19 cellular contexts compared by ENCODE assay signal in genomic region chrX:1741828-1742394, GRCh38.
"Had no signal": no experiment of that assay in that cellular context is flagged by ENCODE, and none has a peak within 500 bp of the region (broad histone marks: within the 10 kb centered on the region; RNA-seq: fewer than 3 reads in every experiment).

No MANE protein-coding gene starts in this region.

- H3K27ac Mint-ChIP-seq: endodermal cell; naive thymus-derived CD8-positive, alpha-beta T cell; stimulated activated naive B cell treated with anti-CD40 and anti-IgM and Interleukin-4, amounts not matched to agents 10 μg/mL and 1 μg/mL and 100 μg/mL, for 72 hours; stimulated activated naive CD8-positive, alpha-beta T cell treated with anti-CD3 and anti-CD28 coated beads, Interleukin-15, amount 100 ng/mL, for 72 hours had no signal

- H3K4me1 Mint-ChIP-seq: endodermal cell; naive thymus-derived CD8-positive, alpha-beta T cell; stimulated activated naive B cell treated with anti-CD40 and anti-IgM and Interleukin-4, amounts not matched to agents 10 μg/mL and 1 μg/mL and 100 μg/mL, for 72 hours; stimulated activated naive CD8-positive, alpha-beta T cell treated with anti-CD3 and anti-CD28 coated beads, Interleukin-15, amount 100 ng/mL, for 72 hours had no signal

- H3K4me3 ChIP-seq: psoas muscle, sigmoid colon, skin epidermis, thoracic aorta, transverse colon had no signal

- DNase-seq: cerebellar nuclear complex; dermis blood vessel endothelial cell; endodermal cell; erythroblast; foreskin keratinocyte; left colon; naive thymus-derived CD8-positive, alpha-beta T cell; psoas muscle; sigmoid colon; stimulated activated CD4-positive, alpha-beta T cell treated with anti-CD3 and anti-CD28 coated beads, Interleukin-2, amount 100 ng/mL, for 24 hours; stimulated activated CD4-positive, alpha-beta T cell treated with anti-CD3 and anti-CD28 coated beads, Interleukin-4, amount 100 ng/mL, for 4 hours; stimulated activated naive B cell treated with anti-CD40 and anti-IgM and Interleukin-4, amounts not matched to agents 10 μg/mL and 1 μg/mL and 100 μg/mL, for 72 hours; stimulated activated naive CD8-positive, alpha-beta T cell treated with anti-CD3 and anti-CD28 coated beads, Interleukin-15, amount 100 ng/mL, for 72 hours; transverse colon had no signal

- FAIRE-seq: colon, endothelial cell of umbilical vein had no signal

- H3K27me3 Mint-ChIP-seq: stimulated activated naive CD8-positive, alpha-beta T cell treated with anti-CD3 and anti-CD28 coated beads, Interleukin-15, amount 100 ng/mL, for 72 hours had no signal

- H3K4me1 ChIP-seq: foreskin keratinocyte, parathyroid adenoma, psoas muscle, sigmoid colon, transverse colon had no signal

- ATAC-seq: foreskin keratinocyte; left colon; naive thymus-derived CD8-positive, alpha-beta T cell; psoas muscle; stimulated activated naive B cell treated with anti-CD40 and anti-IgM and Interleukin-4, amounts not matched to agents 10 μg/mL and 1 μg/mL and 100 μg/mL, for 72 hours; stimulated activated naive CD8-positive, alpha-beta T cell treated with anti-CD3 and anti-CD28 coated beads, Interleukin-15, amount 100 ng/mL, for 72 hours had no signal

- H3K79me2 ChIP-seq: parathyroid adenoma had no signal

- H3K4me3 Mint-ChIP-seq: endodermal cell; naive thymus-derived CD8-positive, alpha-beta T cell; stimulated activated naive B cell treated with anti-CD40 and anti-IgM and Interleukin-4, amounts not matched to agents 10 μg/mL and 1 μg/mL and 100 μg/mL, for 72 hours; stimulated activated naive CD8-positive, alpha-beta T cell treated with anti-CD3 and anti-CD28 coated beads, Interleukin-15, amount 100 ng/mL, for 72 hours had no signal

- H3K36me3 ChIP-seq: sigmoid colon, thoracic aorta, transverse colon had no signal

- H3K27ac ChIP-seq: foreskin keratinocyte, parathyroid adenoma, psoas muscle, sigmoid colon, skin epidermis, thoracic aorta, transverse colon had no signal

- H3K27me3 ChIP-seq: foreskin keratinocyte, sigmoid colon, transverse colon had no signal

- H3K9me3 ChIP-seq: sigmoid colon, thoracic aorta, transverse colon had no signal

- H2AFZ ChIP-seq: parathyroid adenoma had no signal
